8 cellular contexts compared by ENCODE assay signal in genomic region chr7:133081605-133082389, GRCh38. TPM values are rescaled to one million over a fixed set of nuclear protein-coding genes. Genes with fewer than 3 reads are reported as not detected.
DNase-seq lines count a peak whose midpoint lies in the region; ATAC-seq lines count a peak whose summit lies in the region.

Gene CHCHD3, minus strand, starts transcription at chr7:133082090. Its CDS starts 153 bp downstream, at chr7:133081937.

- no peaks in the 10 kb centered on the region for H3K9me3 ChIP-seq in aorta (ENCODE audit: control insufficient read depth, low read length)

- H3K36me3 ChIP-seq in rectal smooth muscle tissue (ENCODE audit: control insufficient read depth, insufficient read depth, low read length): no peaks in the 10 kb centered on the region
- H3K36me3 ChIP-seq in aorta (ENCODE audit: control insufficient read depth in 1 of 2, insufficient read depth in 2 of 2, low read length in 1 of 2): no peaks in the 10 kb centered on the region

- peak within 1 kb of the TSS; percentile 14 for H3K9ac ChIP-seq in rectal smooth muscle tissue (ENCODE audit: low read length)

- WGBS in aorta, 2 donors: 0% methylated on average over 58 of the region's 58 CpGs

- peak; percentile 97 for ATAC-seq in GM18508 (IDR thresholded peaks at IDR 0.05; ENCODE audit: insufficient read depth, unreplicated experiment)
- peak; percentile 100 for ATAC-seq in HG03025 (IDR thresholded peaks at IDR 0.05; ENCODE audit: low FRiP score, unreplicated experiment)
- peak; percentile 100 for ATAC-seq in aorta (ENCODE audit: low FRiP score)

- DNase-seq in NCI-H2081 (lab: John Stamatoyannopoulos, UW) (peak; percentile 99 to 100), T1000 (lab: John Stamatoyannopoulos, UW) (peak; percentile 91), astrocyte of the hippocampus (ENCODE audit: low read depth, low spot score) (peak; percentile 99), hepatic stellate cell (ENCODE audit: low spot score) (peak; percentile 98), aorta (peak; percentile 98 to 99)

- intact Hi-C loops in aorta (cut with DNase I): loop anchor here (1.0 to 10.0 kb wide), 3 partner anchors 30 to 173 kb away; partner anchors contain the start of gene EXOC4 (in 1 of the 2)

- H3K4me1 ChIP-seq in rectal smooth muscle tissue (ENCODE audit: control insufficient read depth, insufficient read depth, low read length) (no peaks in the 10 kb centered on the region), aorta (ENCODE audit: control insufficient read depth in 1 of 2, insufficient read depth in 2 of 2, low read length in 2 of 2) (no peaks in the 10 kb centered on the region)

- H3K27ac ChIP-seq in rectal smooth muscle tissue (ENCODE audit: low read depth, low read length): peak within 1 kb of the TSS; percentile 90
- H3K27ac ChIP-seq in aorta (ENCODE audit: low read depth in 1 of 2, low read length in 2 of 2): peak within 1 kb of the TSS in 1 of 2 donors; percentile 26

- H3K4me3 ChIP-seq in rectal smooth muscle tissue (ENCODE audit: low read length) (peak within 1 kb of the TSS; percentile 98), aorta (ENCODE audit: low read length in 2 of 2) (peak within 1 kb of the TSS; percentile 58 to 70)

- H3K27me3 ChIP-seq in rectal smooth muscle tissue (ENCODE audit: control insufficient read depth, insufficient read depth, low read length) (no peaks in the 10 kb centered on the region), aorta (ENCODE audit: control insufficient read depth in 1 of 2, insufficient read depth in 2 of 2, low read length in 1 of 2) (no peaks in the 10 kb centered on the region)

RNA-seq across cellular contexts. Expression of gene CHCHD3, which starts in this region (rescaled TPM):
- total RNA-seq in aorta: 10 to 100 TPM; 32.2 to 39.9 TPM
- polyA plus RNA-seq in aorta: 10 to 100 TPM; 29.1 to 50.3 TPM
